ENCODE assay signal across 19 cellular contexts in genomic region chr7:134643131-134643530, GRCh38. TPM values are rescaled to one million over a fixed set of nuclear protein-coding genes. Genes with fewer than 3 reads are reported as not detected.
A peak's percentile ranks its signal among the peaks of the same experiment; 100 is the strongest.
DNase-seq lines count a peak whose midpoint lies in the region; ATAC-seq and TF ChIP-seq lines count a peak whose summit lies in the region.
"Had no signal": no experiment of that assay in that cellular context is flagged by ENCODE, and none has a peak within 500 bp of the region (broad histone marks: within the 10 kb centered on the region; RNA-seq: fewer than 3 reads in every experiment).

No MANE protein-coding gene starts in this region.

- CTCF ChIA-PET in activated CD8-positive, alpha-beta T cell treated with anti-CD3 and anti-CD28 coated beads for 36 hours (lab: Charles Lee), result interaction anchor here (1.1 to 3.7 kb wide), 2 partner anchors 11 to 211 kb away, joined by 4 to 26 read pairs; no protein-coding TSS in a partner anchor
- CTCF ChIA-PET in activated CD8-positive, alpha-beta T cell treated with anti-CD3 and anti-CD28 coated beads, Interleukin-2, amount 10 ng/mL, durations not matched to agents 7 days and 5 days (lab: Charles Lee), result interaction anchor here (8.2 kb wide), 1 partner anchor 10 kb away, joined by 89 read pairs; no protein-coding TSS in a partner anchor

- TF ChIP-seq CTCF in activated CD8-positive, alpha-beta T cell treated with anti-CD3 and anti-CD28 coated beads for 36 hours (IDR thresholded peaks at IDR 0.05), result no peak
- no peak for TF ChIP-seq CTCF in epithelial cell of esophagus (IDR thresholded peaks at IDR 0.05; ENCODE audit: insufficient read depth, low read depth, low read length, missing control alignments)
- no peak for TF ChIP-seq CTCF in testis (IDR thresholded peaks at IDR 0.05)

- no peak for ATAC-seq in activated CD8-positive, alpha-beta T cell treated with anti-CD3 and anti-CD28 coated beads for 36 hours
- no peak for ATAC-seq in activated CD8-positive, alpha-beta T cell treated with anti-CD3 and anti-CD28 coated beads, Interleukin-2, amount 10 ng/mL, durations not matched to agents 7 days and 5 days
- ATAC-seq in naive thymus-derived CD8-positive, alpha-beta T cell, result no peak
- ATAC-seq: GM12878 had no signal

- intact Hi-C loops in activated CD8-positive, alpha-beta T cell treated with anti-CD3 and anti-CD28 coated beads for 36 hours (cut with micrococcal nuclease), result no loop called here
- intact Hi-C loops in testis (cut with DNase I; ENCODE audit: low total_unique reads), result no loop called here

- H3K27me3 ChIP-seq in testis, result no peaks in the 10 kb centered on the region
- H3K27me3 ChIP-seq: BLaER1 treated with 17β-estradiol and CSF1 and Interleukin-3, amounts not matched to agents 10 nM and 100 nM; SJSA1 had no signal

- H3K4me3 Mint-ChIP-seq in activated CD8-positive, alpha-beta T cell treated with anti-CD3 and anti-CD28 coated beads for 36 hours, result no peak overlapping the region
- H3K4me3 Mint-ChIP-seq in activated CD8-positive, alpha-beta T cell treated with anti-CD3 and anti-CD28 coated beads, Interleukin-2, amount 10 ng/mL, durations not matched to agents 7 days and 5 days, result no peak overlapping the region
- H3K4me3 Mint-ChIP-seq in naive thymus-derived CD8-positive, alpha-beta T cell, result no peak overlapping the region

- DNase-seq in activated CD8-positive, alpha-beta T cell treated with anti-CD3 and anti-CD28 coated beads for 36 hours, result no peak
- DNase-seq in activated CD8-positive, alpha-beta T cell treated with anti-CD3 and anti-CD28 coated beads, Interleukin-2, amount 10 ng/mL, durations not matched to agents 7 days and 5 days, result no peak
- peak; percentile 50 for DNase-seq in M059J (ENCODE audit: low read depth)
- DNase-seq in epithelial cell of esophagus (ENCODE audit: low read depth), result peak; percentile 57
- no peak for DNase-seq in naive thymus-derived CD8-positive, alpha-beta T cell
- no peak for DNase-seq in testis
- DNase-seq in COR-L47 (lab: John Stamatoyannopoulos, UW), result no peak
- no peak for DNase-seq in SHP77 treated with DMSO at 0.1 percent for 48 hours (lab: John Stamatoyannopoulos, UW)
- DNase-seq: DMS79 treated with DMSO at 0.1 percent for 48 hours; IMR-90; Karpas-422; MM.1S; NCI-H1092 treated with DMSO at 0.1 percent for 48 hours; NK-92 treated with Interleukin-12 subunit alpha and Interleukin-12 subunit beta, amount 100 ng/mL, for 24 hours; OCI-M1 had no signal

- H3K36me3 ChIP-seq in testis (ENCODE audit: low read depth, missing control alignments), result no peaks in the 10 kb centered on the region
- H3K36me3 ChIP-seq: BLaER1 treated with 17β-estradiol and CSF1 and Interleukin-3, amounts not matched to agents 10 nM and 100 nM; HAP-1; SJSA1 had no signal

- no peak for TF ChIP-seq POLR2A in testis (IDR thresholded peaks at IDR 0.05)

- H3K27ac ChIP-seq in testis, result no peak overlapping the region
- H3K27ac ChIP-seq: BLaER1 treated with 17β-estradiol and CSF1 and Interleukin-3, amounts not matched to agents 10 nM and 100 nM; SJSA1 had no signal

- peaks cover 4% of the 10 kb centered on the region for H3K9me3 Mint-ChIP-seq in activated CD8-positive, alpha-beta T cell treated with anti-CD3 and anti-CD28 coated beads for 36 hours
- H3K9me3 Mint-ChIP-seq in activated CD8-positive, alpha-beta T cell treated with anti-CD3 and anti-CD28 coated beads, Interleukin-2, amount 10 ng/mL, durations not matched to agents 7 days and 5 days (ENCODE audit: insufficient read depth), result peaks cover 3% of the 10 kb centered on the region
- H3K9me3 Mint-ChIP-seq in naive thymus-derived CD8-positive, alpha-beta T cell, result peaks cover 0 to 16% (median 0%) of the 10 kb centered on the region in 9 donors

- no peaks in the 10 kb centered on the region for H3K36me3 Mint-ChIP-seq in activated CD8-positive, alpha-beta T cell treated with anti-CD3 and anti-CD28 coated beads for 36 hours (ENCODE audit: low read depth)
- H3K36me3 Mint-ChIP-seq in activated CD8-positive, alpha-beta T cell treated with anti-CD3 and anti-CD28 coated beads, Interleukin-2, amount 10 ng/mL, durations not matched to agents 7 days and 5 days (ENCODE audit: low read depth), result peaks cover 4% of the 10 kb centered on the region
- H3K36me3 Mint-ChIP-seq in naive thymus-derived CD8-positive, alpha-beta T cell, result no peaks in the 10 kb centered on the region

- H3K9me3 ChIP-seq in testis, result no peaks in the 10 kb centered on the region
- H3K9me3 ChIP-seq: HAP-1, SJSA1 had no signal

- H3K27ac Mint-ChIP-seq in activated CD8-positive, alpha-beta T cell treated with anti-CD3 and anti-CD28 coated beads for 36 hours, result peak overlapping the region; percentile 33
- no peak overlapping the region for H3K27ac Mint-ChIP-seq in activated CD8-positive, alpha-beta T cell treated with anti-CD3 and anti-CD28 coated beads, Interleukin-2, amount 10 ng/mL, durations not matched to agents 7 days and 5 days
- peak overlapping the region in 7 of 10 donors; percentile 9 to 85 (median 50) for H3K27ac Mint-ChIP-seq in naive thymus-derived CD8-positive, alpha-beta T cell

- H3K4me3 ChIP-seq in epithelial cell of esophagus (ENCODE audit: low read length), result no peak overlapping the region
- no peak overlapping the region for H3K4me3 ChIP-seq in testis
- H3K4me3 ChIP-seq: BLaER1 treated with 17β-estradiol and CSF1 and Interleukin-3, amounts not matched to agents 10 nM and 100 nM; GM12878; HAP-1; SJSA1 had no signal

- H3K27me3 Mint-ChIP-seq in activated CD8-positive, alpha-beta T cell treated with anti-CD3 and anti-CD28 coated beads for 36 hours, result no peaks in the 10 kb centered on the region
- no peaks in the 10 kb centered on the region for H3K27me3 Mint-ChIP-seq in activated CD8-positive, alpha-beta T cell treated with anti-CD3 and anti-CD28 coated beads, Interleukin-2, amount 10 ng/mL, durations not matched to agents 7 days and 5 days (ENCODE audit: low read depth)
- no peaks in the 10 kb centered on the region for H3K27me3 Mint-ChIP-seq in naive thymus-derived CD8-positive, alpha-beta T cell

- peaks cover 36% of the 10 kb centered on the region for H3K4me1 Mint-ChIP-seq in activated CD8-positive, alpha-beta T cell treated with anti-CD3 and anti-CD28 coated beads for 36 hours (ENCODE audit: low read depth)
- H3K4me1 Mint-ChIP-seq in activated CD8-positive, alpha-beta T cell treated with anti-CD3 and anti-CD28 coated beads, Interleukin-2, amount 10 ng/mL, durations not matched to agents 7 days and 5 days (ENCODE audit: low read depth), result peaks cover 9% of the 10 kb centered on the region
- peaks cover 7 to 28% (median 15%) of the 10 kb centered on the region in 4 donors for H3K4me1 Mint-ChIP-seq in naive thymus-derived CD8-positive, alpha-beta T cell

- peaks cover 13% of the 10 kb centered on the region for H3K4me1 ChIP-seq in testis

- 82 to 86% methylated on average over 1 of the region's 1 CpG for WGBS in testis, 2 donors

- POLR2A ChIA-PET in activated CD8-positive, alpha-beta T cell treated with anti-CD3 and anti-CD28 coated beads for 36 hours (lab: Charles Lee), result interaction anchor here (1.1 kb wide), 1 partner anchor 68 kb away, joined by 3 read pairs; no protein-coding TSS in a partner anchor
- POLR2A ChIA-PET in activated CD8-positive, alpha-beta T cell treated with anti-CD3 and anti-CD28 coated beads, Interleukin-2, amount 10 ng/mL, durations not matched to agents 7 days and 5 days (lab: Charles Lee), result no interaction called here
- POLR2A ChIA-PET in naive thymus-derived CD8-positive, alpha-beta T cell (lab: Charles Lee), result interaction anchor here (10.0 kb wide), 1 partner anchor 29 kb away, joined by 144 read pairs; no protein-coding TSS in a partner anchor

RNA-seq across cellular contexts. Expression of gene BPGM, which starts 3.5 kb away (rescaled TPM):
- 10 to 100 TPM; 11.2 to 12.4 TPM for total RNA-seq in activated CD8-positive, alpha-beta T cell treated with anti-CD3 and anti-CD28 coated beads for 36 hours
- total RNA-seq in activated CD8-positive, alpha-beta T cell treated with anti-CD3 and anti-CD28 coated beads, Interleukin-2, amount 10 ng/mL, durations not matched to agents 7 days and 5 days, result 10 to 100 TPM; 11.9 to 12.2 TPM
- 36.4 and 39.6 TPM in 2 replicates for total RNA-seq in M059J (2014; rRNA removed; shearing (Covaris generic))
- total RNA-seq in naive thymus-derived CD8-positive, alpha-beta T cell, result 10 to 100 TPM; 25.1 to 26.3 TPM
- polyA plus RNA-seq in naive thymus-derived CD8-positive, alpha-beta T cell, result 10 to 100 TPM; 17.2 to 30.1 (median 21.3) TPM
- 10 to 100 TPM; 14.5 to 15.8 TPM for total RNA-seq in testis
- polyA plus RNA-seq in testis (ENCODE audit: insufficient read depth, low read depth, low replicate concordance), result 32.9 TPM

Comparison
In these comparisons a context has a peak if more than half of its experiments do, and no peak if none do; other contexts are left out.
1. DNase-seq: peak in M059J (single experiment) and epithelial cell of esophagus (single experiment); none in activated CD8-positive, alpha-beta T cell treated with anti-CD3 and anti-CD28 coated beads for 36 hours (single experiment), activated CD8-positive, alpha-beta T cell treated with anti-CD3 and anti-CD28 coated beads, Interleukin-2, amount 10 ng/mL, durations not matched to agents 7 days and 5 days (single experiment), naive thymus-derived CD8-positive, alpha-beta T cell (0 of 10), testis (single experiment), COR-L47 (single experiment) and SHP77 treated with DMSO at 0.1 percent for 48 hours (single experiment).